12 cellular contexts compared by ENCODE assay signal in the genomic region with DNA sequence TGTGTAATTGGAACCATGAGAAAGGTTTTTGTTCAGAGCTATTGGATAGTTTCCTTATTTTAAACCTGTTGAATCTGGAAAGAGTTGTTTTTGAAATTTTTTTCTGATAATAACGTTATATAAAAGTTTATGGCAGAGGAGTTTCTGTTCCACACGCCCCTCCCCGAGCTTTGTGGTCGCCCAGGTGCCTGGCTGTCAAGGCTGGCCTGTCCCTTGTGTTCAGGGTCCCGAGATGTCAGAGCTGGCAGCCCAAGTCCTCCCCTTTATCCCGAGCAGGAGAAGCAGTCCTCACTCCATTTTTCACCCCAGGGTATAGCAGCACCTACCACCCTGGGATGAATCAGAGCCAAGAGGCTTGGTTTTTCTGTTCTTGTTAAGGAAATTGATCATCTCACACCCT. TPM values are rescaled to one million over a fixed set of nuclear protein-coding genes. Genes with fewer than 3 reads are reported as not detected.
A peak's percentile ranks its signal among the peaks of the same experiment; 100 is the strongest.
DNase-seq lines count a peak whose midpoint lies in the region; ATAC-seq and TF ChIP-seq lines count a peak whose summit lies in the region.
"Had no signal": no experiment of that assay in that cellular context is flagged by ENCODE, and none has a peak within 500 bp of the region (broad histone marks: within the 10 kb centered on the region; RNA-seq: fewer than 3 reads in every experiment).

No MANE protein-coding gene starts in this region.

- TF ChIP-seq POLR2A in heart left ventricle (IDR thresholded peaks at IDR 0.05) = no peak
- TF ChIP-seq POLR2A in transverse colon (IDR thresholded peaks at IDR 0.05) = no peak

- H3K36me3 Mint-ChIP-seq in activated CD8-positive, alpha-beta T cell treated with anti-CD3 and anti-CD28 coated beads for 36 hours (ENCODE audit: low read depth) = peaks cover 10% of the 10 kb centered on the region

- ATAC-seq in heart left ventricle = no peak
- ATAC-seq in Right ventricle myocardium superior (ENCODE audit: poor library complexity) = no peak
- no peak for ATAC-seq in activated CD8-positive, alpha-beta T cell treated with anti-CD3 and anti-CD28 coated beads for 36 hours
- no peak for ATAC-seq in lower lobe of right lung
- ATAC-seq in GM18519 (IDR thresholded peaks at IDR 0.05; ENCODE audit: low FRiP score, unreplicated experiment) = no peak

- in situ Hi-C loops in transverse colon (cut with MboI; ENCODE audit: low pct_ligation_motif_present in 1 of 4, low pct_unique_long_range_greater_than_20kb in 1 of 4, low sequenced_read_pairs in 3 of 4) = no loop called here

- TF ChIP-seq EP300 in transverse colon (IDR thresholded peaks at IDR 0.05; ENCODE audit: low read depth) = no peak

- TF ChIP-seq CTCF in heart left ventricle (IDR thresholded peaks at IDR 0.05) (no peak), lower lobe of right lung (IDR thresholded peaks at IDR 0.05) (no peak), transverse colon (IDR thresholded peaks at IDR 0.05) (no peak)
- no peak for TF ChIP-seq CTCF in activated CD8-positive, alpha-beta T cell treated with anti-CD3 and anti-CD28 coated beads for 36 hours (IDR thresholded peaks at IDR 0.05)

- H3K4me1 ChIP-seq in heart left ventricle = peaks cover 0 to 61% (median 33%) of the 10 kb centered on the region in 12 donors
- peaks cover 11% of the 10 kb centered on the region for H3K4me1 ChIP-seq in lower lobe of right lung
- peaks cover 6 to 33% (median 11%) of the 10 kb centered on the region in 4 donors for H3K4me1 ChIP-seq in transverse colon

- intact Hi-C loops in heart left ventricle (cut with DNase I) = no loop called here
- intact Hi-C loops in Right ventricle myocardium superior (cut with DNase I) = no loop called here
- intact Hi-C loops in activated CD8-positive, alpha-beta T cell treated with anti-CD3 and anti-CD28 coated beads for 36 hours (cut with micrococcal nuclease) = no loop called here
- intact Hi-C loops in lower lobe of right lung (cut with DNase I) = no loop called here
- intact Hi-C loops in transverse colon (cut with DNase I; ENCODE audit: low total_unique reads) = no loop called here

- POLR2A ChIA-PET in activated CD8-positive, alpha-beta T cell treated with anti-CD3 and anti-CD28 coated beads for 36 hours (lab: Charles Lee) = interaction anchor here (4.6 kb wide), 1 partner anchor 17 kb away, joined by 34 read pairs; no protein-coding TSS in a partner anchor

- H3K27ac Mint-ChIP-seq in activated CD8-positive, alpha-beta T cell treated with anti-CD3 and anti-CD28 coated beads for 36 hours = peak overlapping the region; percentile 70

- CTCF ChIA-PET in activated CD8-positive, alpha-beta T cell treated with anti-CD3 and anti-CD28 coated beads for 36 hours (lab: Charles Lee) = interaction anchor here (0.7 to 1.0 kb wide), 2 partner anchors 19 to 27 kb away, joined by 3 to 4 read pairs; no protein-coding TSS in a partner anchor

- H3K27me3 ChIP-seq in heart left ventricle = no peaks in the 10 kb centered on the region
- H3K27me3 ChIP-seq in lower lobe of right lung (ENCODE audit: low read depth) = no peaks in the 10 kb centered on the region
- no peaks in the 10 kb centered on the region for H3K27me3 ChIP-seq in transverse colon

- H3K9me3 ChIP-seq in heart left ventricle = no peaks in the 10 kb centered on the region
- no peaks in the 10 kb centered on the region for H3K9me3 ChIP-seq in lower lobe of right lung
- no peaks in the 10 kb centered on the region for H3K9me3 ChIP-seq in transverse colon
- H3K9me3 ChIP-seq: thoracic aorta had no signal

- H3K4me1 Mint-ChIP-seq in activated CD8-positive, alpha-beta T cell treated with anti-CD3 and anti-CD28 coated beads for 36 hours (ENCODE audit: low read depth) = peaks cover 64% of the 10 kb centered on the region

- H3K36me3 ChIP-seq in heart left ventricle (peaks cover 0 to 16% (median 10%) of the 10 kb centered on the region in 9 donors), lower lobe of right lung (peaks cover 13% of the 10 kb centered on the region), transverse colon (peaks cover 0 to 3% (median 0%) of the 10 kb centered on the region in 4 donors)

- H3K4me3 ChIP-seq in heart left ventricle (no peak overlapping the region), lower lobe of right lung (no peak overlapping the region), transverse colon (no peak overlapping the region)
- H3K4me3 ChIP-seq: thoracic aorta had no signal

- DNase-seq in heart left ventricle (peak in 1 of 5 donors; percentile 12), Right ventricle myocardium superior (no peak), lower lobe of right lung (no peak), transverse colon (no peak), cerebellum (ENCODE audit: low spot score) (no peak), dedifferentiated amniotic fluid mesenchymal stem cell (ENCODE audit: extremely low spot score) (no peak)
- DNase-seq in activated CD8-positive, alpha-beta T cell treated with anti-CD3 and anti-CD28 coated beads for 36 hours = no peak
- DNase-seq: NCI-H2029 treated with DMSO at 0.1 percent for 48 hours; stimulated activated CD4-positive, alpha-beta T cell treated with anti-CD3 and anti-CD28 coated beads, Interleukin-2, amount 100 ng/mL, for 48 hours had no signal

- 79 to 90% (median 86%) methylated on average over 6 of the region's 6 CpGs for WGBS in heart left ventricle, 4 donors
- WGBS in transverse colon (ENCODE audit: low coverage in 1 of 2), 2 donors = 38 to 46% methylated on average over 2 to 6 of the region's 6 CpGs

- H3K27me3 Mint-ChIP-seq in activated CD8-positive, alpha-beta T cell treated with anti-CD3 and anti-CD28 coated beads for 36 hours = no peaks in the 10 kb centered on the region

- no peaks in the 10 kb centered on the region for H3K9me3 Mint-ChIP-seq in activated CD8-positive, alpha-beta T cell treated with anti-CD3 and anti-CD28 coated beads for 36 hours

- H3K27ac ChIP-seq in heart left ventricle = peak overlapping the region in 9 of 12 donors; percentile 7 to 78 (median 45)
- peak overlapping the region; percentile 24 for H3K27ac ChIP-seq in lower lobe of right lung
- H3K27ac ChIP-seq in transverse colon = peak overlapping the region in 3 of 4 donors; percentile 5 to 18 (median 11)
- H3K27ac ChIP-seq: thoracic aorta had no signal

- no peak overlapping the region for H3K4me3 Mint-ChIP-seq in activated CD8-positive, alpha-beta T cell treated with anti-CD3 and anti-CD28 coated beads for 36 hours

RNA-seq across cellular contexts. Expression of gene ZNF750, which starts 26.2 kb away (rescaled TPM):
- total RNA-seq in heart left ventricle (under 1 TPM in 2 of 9 donors, not detected in 7; 0.31 to 0.38 TPM), Right ventricle myocardium superior (0.13 TPM), lower lobe of right lung (4.7 TPM), transverse colon (not detected), cerebellum (not detected)
- under 1 TPM; 0.08 to 0.17 TPM for polyA plus RNA-seq in heart left ventricle
- total RNA-seq in activated CD8-positive, alpha-beta T cell treated with anti-CD3 and anti-CD28 coated beads for 36 hours = not detected
- total RNA-seq: occipital lobe, thoracic aorta had no signal
